ENCODE assay signal across 1 cellular context in the genomic region with DNA sequence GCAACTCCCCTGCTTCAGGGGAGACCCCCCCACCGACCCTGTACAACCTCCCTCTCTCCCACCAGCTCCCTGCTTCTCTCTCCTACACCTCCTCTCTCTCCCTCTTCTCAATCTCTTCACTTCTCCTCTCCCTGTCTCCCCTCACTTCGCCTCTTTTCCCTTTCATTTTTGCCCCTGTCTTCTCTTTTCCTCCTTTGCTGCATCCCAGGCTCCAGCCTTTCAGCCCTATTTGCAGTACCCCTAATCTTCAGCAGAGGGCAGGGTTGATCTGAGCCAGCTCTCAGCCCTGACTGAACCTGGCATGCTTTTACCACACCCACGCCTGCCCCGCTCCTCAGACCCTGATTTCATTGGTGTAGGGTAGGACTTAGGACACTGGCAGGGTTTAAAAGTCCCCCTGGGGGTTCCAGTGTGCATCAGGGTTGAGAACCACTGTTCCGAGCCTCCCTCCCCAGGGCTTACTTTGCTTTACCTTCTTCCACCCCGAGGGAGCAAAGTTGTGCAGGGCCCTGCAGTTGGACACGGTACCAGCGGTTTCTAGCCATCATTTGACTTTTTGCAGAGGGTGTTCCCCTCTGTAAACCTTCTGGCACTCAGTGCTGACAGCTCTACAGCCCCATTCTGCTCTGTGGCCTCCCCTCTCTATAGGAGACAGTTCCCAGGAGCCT.
TF ChIP-seq lines count a peak whose summit lies in the region.

No MANE protein-coding gene starts in this region.

TF ChIP-seq in K562, 482 proteins besides CTCF, POLR2A, EP300 and RAD21 (continued from another document and continues in another):
- TF ChIP-seq, protein P1, sequence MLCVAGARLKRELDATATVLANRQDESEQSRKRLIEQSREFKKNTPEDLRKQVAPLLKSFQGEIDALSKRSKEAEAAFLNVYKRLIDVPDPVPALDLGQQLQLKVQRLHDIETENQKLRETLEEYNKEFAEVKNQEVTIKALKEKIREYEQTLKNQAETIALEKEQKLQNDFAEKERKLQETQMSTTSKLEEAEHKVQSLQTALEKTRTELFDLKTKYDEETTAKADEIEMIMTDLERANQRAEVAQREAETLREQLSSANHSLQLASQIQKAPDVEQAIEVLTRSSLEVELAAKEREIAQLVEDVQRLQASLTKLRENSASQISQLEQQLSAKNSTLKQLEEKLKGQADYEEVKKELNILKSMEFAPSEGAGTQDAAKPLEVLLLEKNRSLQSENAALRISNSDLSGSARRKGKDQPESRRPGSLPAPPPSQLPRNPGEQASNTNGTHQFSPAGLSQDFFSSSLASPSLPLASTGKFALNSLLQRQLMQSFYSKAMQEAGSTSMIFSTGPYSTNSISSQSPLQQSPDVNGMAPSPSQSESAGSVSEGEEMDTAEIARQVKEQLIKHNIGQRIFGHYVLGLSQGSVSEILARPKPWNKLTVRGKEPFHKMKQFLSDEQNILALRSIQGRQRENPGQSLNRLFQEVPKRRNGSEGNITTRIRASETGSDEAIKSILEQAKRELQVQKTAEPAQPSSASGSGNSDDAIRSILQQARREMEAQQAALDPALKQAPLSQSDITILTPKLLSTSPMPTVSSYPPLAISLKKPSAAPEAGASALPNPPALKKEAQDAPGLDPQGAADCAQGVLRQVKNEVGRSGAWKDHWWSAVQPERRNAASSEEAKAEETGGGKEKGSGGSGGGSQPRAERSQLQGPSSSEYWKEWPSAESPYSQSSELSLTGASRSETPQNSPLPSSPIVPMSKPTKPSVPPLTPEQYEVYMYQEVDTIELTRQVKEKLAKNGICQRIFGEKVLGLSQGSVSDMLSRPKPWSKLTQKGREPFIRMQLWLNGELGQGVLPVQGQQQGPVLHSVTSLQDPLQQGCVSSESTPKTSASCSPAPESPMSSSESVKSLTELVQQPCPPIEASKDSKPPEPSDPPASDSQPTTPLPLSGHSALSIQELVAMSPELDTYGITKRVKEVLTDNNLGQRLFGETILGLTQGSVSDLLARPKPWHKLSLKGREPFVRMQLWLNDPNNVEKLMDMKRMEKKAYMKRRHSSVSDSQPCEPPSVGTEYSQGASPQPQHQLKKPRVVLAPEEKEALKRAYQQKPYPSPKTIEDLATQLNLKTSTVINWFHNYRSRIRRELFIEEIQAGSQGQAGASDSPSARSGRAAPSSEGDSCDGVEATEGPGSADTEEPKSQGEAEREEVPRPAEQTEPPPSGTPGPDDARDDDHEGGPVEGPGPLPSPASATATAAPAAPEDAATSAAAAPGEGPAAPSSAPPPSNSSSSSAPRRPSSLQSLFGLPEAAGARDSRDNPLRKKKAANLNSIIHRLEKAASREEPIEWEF (CRISPR knock-in tag; IDR thresholded peaks at IDR 0.05), result no peak
- TF ChIP-seq ZBTB26 (CRISPR knock-in tag; IDR thresholded peaks at IDR 0.05) (peak; percentile 93), YBX1 (IDR thresholded peaks at IDR 0.05) (no peak), HBP1 (CRISPR knock-in tag; IDR thresholded peaks at IDR 0.05) (peak; percentile 89; the same call in 1 of the 2 replicates), MED1 (CRISPR knock-in tag; IDR thresholded peaks at IDR 0.05; ENCODE audit: borderline replicate concordance) (no peak), RREB1 (CRISPR knock-in tag; IDR thresholded peaks at IDR 0.05) (no peak), RHOXF2B (CRISPR knock-in tag; conservative IDR thresholded peaks at IDR 0.05) (0 out of 2 replicates have a peak, but pooled peaks have one; percentile 53), KLF16 (IDR thresholded peaks at IDR 0.05) (no peak), ZNF639 (CRISPR knock-in tag; conservative IDR thresholded peaks at IDR 0.05 in 1 of 2, IDR thresholded peaks at IDR 0.05 in 1 of 2) (no peak), ZC3H11A (IDR thresholded peaks at IDR 0.05; ENCODE audit: low read depth, low read length) (no peak), RB1 (IDR thresholded peaks at IDR 0.05; ENCODE audit: low read depth) (peak; percentile 17; the same call in 1 of the 2 replicates), XRCC3 (IDR thresholded peaks at IDR 0.05) (no peak), TBL1XR1 (IDR thresholded peaks at IDR 0.05; ENCODE audit: low read length in 2 of 2) (no peak), ZNF133 (CRISPR knock-in tag; IDR thresholded peaks at IDR 0.05) (no peak), KAT8 (IDR thresholded peaks at IDR 0.05; ENCODE audit: low read depth) (no peak), THAP7 (CRISPR knock-in tag; IDR thresholded peaks at IDR 0.05) (no peak), FOXP1 (CRISPR knock-in tag; IDR thresholded peaks at IDR 0.05) (no peak), PML (IDR thresholded peaks at IDR 0.05; ENCODE audit: low read length) (no peak), YY1 (IDR thresholded peaks at IDR 0.05; ENCODE audit: borderline replicate concordance in 1 of 3, control insufficient read depth in 1 of 3, extremely low read depth in 1 of 3, insufficient read depth in 3 of 3, insufficient read length in 1 of 3, insufficient replicate concordance in 2 of 3, low read depth in 1 of 3, low read length in 2 of 3) (no peak), ZNF512 (tag; IDR thresholded peaks at IDR 0.05) (peak; percentile 84), THRB (CRISPR knock-in tag; conservative IDR thresholded peaks at IDR 0.05) (peak; percentile 93), SIN3B (IDR thresholded peaks at IDR 0.05; ENCODE audit: low read depth) (no peak), ZNF408 (CRISPR knock-in tag; IDR thresholded peaks at IDR 0.05; ENCODE audit: low read depth) (no peak), XRCC5 (IDR thresholded peaks at IDR 0.05; ENCODE audit: low read depth, low read length) (peak; percentile 43; the same call in 1 of the 2 replicates), HDAC1 (IDR thresholded peaks at IDR 0.05) (0 out of 4 replicates have a peak, but pooled peaks of 1 of the 2 experiments have one; percentile 20), BRCA1 (IDR thresholded peaks at IDR 0.05) (no peak), BRCA1 (CRISPR knock-in tag; IDR thresholded peaks at IDR 0.05) (0 out of 2 replicates have a peak, but pooled peaks have one; percentile 41), CBFA2T2 (conservative IDR thresholded peaks at IDR 0.05) (no peak), TCF3 (CRISPR knock-in tag; IDR thresholded peaks at IDR 0.05) (no peak), SIRT6 (IDR thresholded peaks at IDR 0.05; ENCODE audit: low read depth, low read length) (no peak), POLR2G (IDR thresholded peaks at IDR 0.05; ENCODE audit: low read depth, low read length) (no peak), CHD1 (IDR thresholded peaks at IDR 0.05; ENCODE audit: low read length) (no peak), STAG1 (CRISPR knock-in tag; IDR thresholded peaks at IDR 0.05; ENCODE audit: borderline replicate concordance) (peak; percentile 77), ATF7 (IDR thresholded peaks at IDR 0.05) (0 out of 2 replicates have a peak, but pooled peaks have one; percentile 22), GABPA (tag; conservative IDR thresholded peaks at IDR 0.05; ENCODE audit: low read depth) (no peak)
- TF ChIP-seq, protein P2, sequence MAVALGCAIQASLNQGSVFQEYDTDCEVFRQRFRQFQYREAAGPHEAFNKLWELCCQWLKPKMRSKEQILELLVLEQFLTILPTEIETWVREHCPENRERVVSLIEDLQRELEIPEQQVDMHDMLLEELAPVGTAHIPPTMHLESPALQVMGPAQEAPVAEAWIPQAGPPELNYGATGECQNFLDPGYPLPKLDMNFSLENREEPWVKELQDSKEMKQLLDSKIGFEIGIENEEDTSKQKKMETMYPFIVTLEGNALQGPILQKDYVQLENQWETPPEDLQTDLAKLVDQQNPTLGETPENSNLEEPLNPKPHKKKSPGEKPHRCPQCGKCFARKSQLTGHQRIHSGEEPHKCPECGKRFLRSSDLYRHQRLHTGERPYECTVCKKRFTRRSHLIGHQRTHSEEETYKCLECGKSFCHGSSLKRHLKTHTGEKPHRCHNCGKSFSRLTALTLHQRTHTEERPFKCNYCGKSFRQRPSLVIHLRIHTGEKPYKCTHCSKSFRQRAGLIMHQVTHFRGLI (CRISPR knock-in tag; IDR thresholded peaks at IDR 0.05), result no peak
